17 cellular contexts compared by ENCODE assay signal in genomic region chr2:172930871-172931255, GRCh38.
A peak's percentile ranks its signal among the peaks of the same experiment; 100 is the strongest.
DNase-seq lines count a peak whose midpoint lies in the region; ATAC-seq and TF ChIP-seq lines count a peak whose summit lies in the region.
"Had no signal": no experiment of that assay in that cellular context is flagged by ENCODE, and none has a peak within 500 bp of the region (broad histone marks: within the 10 kb centered on the region; RNA-seq: fewer than 3 reads in every experiment).

No MANE protein-coding gene starts in this region.

- H2AFZ ChIP-seq in hepatocyte = no peak overlapping the region

- DNase-seq in activated CD8-positive, alpha-beta T cell treated with anti-CD3 and anti-CD28 coated beads for 36 hours = no peak
- DNase-seq in activated CD8-positive, alpha-beta T cell treated with anti-CD3 and anti-CD28 coated beads, Interleukin-2, amount 10 ng/mL, durations not matched to agents 7 days and 5 days = no peak
- no peak for DNase-seq in RWPE1 (ENCODE audit: low spot score)
- DNase-seq in hepatocyte (ENCODE audit: low spot score) = no peak
- DNase-seq in testis = no peak
- DNase-seq in GM13977 (ENCODE audit: low spot score) = no peak
- DNase-seq in nephron progenitor cell = no peak
- DNase-seq in NCI-H2227 (lab: John Stamatoyannopoulos, UW; ENCODE audit: unreplicated experiment) = no peak
- DNase-seq: activated CD8-positive, alpha-beta memory T cell treated with anti-CD3 and anti-CD28 coated beads for 24 hours; Caco-2; effector CD8-positive, alpha-beta T cell; GF-D8; islet precursor cell; NCI-H1092 treated with DMSO at 0.1 percent for 48 hours; RPMI8226 had no signal

- POLR2A ChIA-PET in activated CD8-positive, alpha-beta T cell treated with anti-CD3 and anti-CD28 coated beads for 36 hours (lab: Charles Lee) = interaction anchor here (1.0 to 1.1 kb wide), 2 partner anchors 15 to 29 kb away, joined by 3 read pairs; no protein-coding TSS in a partner anchor
- POLR2A ChIA-PET in activated CD8-positive, alpha-beta T cell treated with anti-CD3 and anti-CD28 coated beads, Interleukin-2, amount 10 ng/mL, durations not matched to agents 7 days and 5 days (lab: Charles Lee) = no interaction called here
- POLR2A ChIA-PET in RWPE1 (lab: Yijun Ruan, JAX; ENCODE audit: low non-redundant PET) = no interaction called here

- H3K4me1 ChIP-seq in hepatocyte (ENCODE audit: insufficient read depth) (peaks cover 9% of the 10 kb centered on the region), testis (peaks cover 49% of the 10 kb centered on the region)

- intact Hi-C loops in activated CD8-positive, alpha-beta T cell treated with anti-CD3 and anti-CD28 coated beads for 36 hours (cut with micrococcal nuclease) = loop anchor here (2.0 kb wide), 1 partner anchor 124 kb away; no protein-coding TSS in a partner anchor
- intact Hi-C loops in testis (cut with DNase I; ENCODE audit: low total_unique reads) = loop anchor here (10.0 kb wide), 2 partner anchors 66 to 116 kb away; no protein-coding TSS in a partner anchor

- peak overlapping the region; percentile 47; the same call in 1 of the 2 replicates for H3K27ac ChIP-seq in RWPE1
- H3K27ac ChIP-seq in hepatocyte = no peak overlapping the region
- peak overlapping the region; percentile 31 to 46 for H3K27ac ChIP-seq in testis

- H3K27ac Mint-ChIP-seq in activated CD8-positive, alpha-beta T cell treated with anti-CD3 and anti-CD28 coated beads for 36 hours = no peak overlapping the region
- no peak overlapping the region for H3K27ac Mint-ChIP-seq in activated CD8-positive, alpha-beta T cell treated with anti-CD3 and anti-CD28 coated beads, Interleukin-2, amount 10 ng/mL, durations not matched to agents 7 days and 5 days
- no peak overlapping the region for H3K27ac Mint-ChIP-seq in nephron progenitor cell
- H3K27ac Mint-ChIP-seq: IgD-negative memory B cell had no signal

- TF ChIP-seq POLR2A in testis (IDR thresholded peaks at IDR 0.05) = no peak

- TF ChIP-seq CTCF in activated CD8-positive, alpha-beta T cell treated with anti-CD3 and anti-CD28 coated beads for 36 hours (IDR thresholded peaks at IDR 0.05) = no peak
- TF ChIP-seq CTCF in RWPE1 (conservative IDR thresholded peaks at IDR 0.05; ENCODE audit: low read depth) (no peak), hepatocyte (IDR thresholded peaks at IDR 0.05; ENCODE audit: poor library complexity) (no peak), testis (IDR thresholded peaks at IDR 0.05) (no peak), GM13977 (IDR thresholded peaks at IDR 0.05; ENCODE audit: extremely low read depth, insufficient read depth, missing control alignments) (no peak), nephron progenitor cell (IDR thresholded peaks at IDR 0.05) (no peak)

- H3K9me2 ChIP-seq in hepatocyte (replicated peaks; ENCODE audit: insufficient read depth) = no peaks in the 10 kb centered on the region

- H3K9me3 Mint-ChIP-seq in activated CD8-positive, alpha-beta T cell treated with anti-CD3 and anti-CD28 coated beads for 36 hours = no peaks in the 10 kb centered on the region
- H3K9me3 Mint-ChIP-seq in activated CD8-positive, alpha-beta T cell treated with anti-CD3 and anti-CD28 coated beads, Interleukin-2, amount 10 ng/mL, durations not matched to agents 7 days and 5 days (ENCODE audit: insufficient read depth) = no peaks in the 10 kb centered on the region
- no peaks in the 10 kb centered on the region for H3K9me3 Mint-ChIP-seq in nephron progenitor cell
- H3K9me3 Mint-ChIP-seq: IgD-negative memory B cell had no signal

- peak overlapping the region; percentile 64 for H3K4me2 ChIP-seq in hepatocyte

- peaks cover 1% of the 10 kb centered on the region for H3K27me3 Mint-ChIP-seq in activated CD8-positive, alpha-beta T cell treated with anti-CD3 and anti-CD28 coated beads for 36 hours
- H3K27me3 Mint-ChIP-seq in activated CD8-positive, alpha-beta T cell treated with anti-CD3 and anti-CD28 coated beads, Interleukin-2, amount 10 ng/mL, durations not matched to agents 7 days and 5 days (ENCODE audit: low read depth) = peaks cover 7% of the 10 kb centered on the region
- peaks cover 8% of the 10 kb centered on the region for H3K27me3 Mint-ChIP-seq in nephron progenitor cell (ENCODE audit: low read depth, poor library complexity)

- ATAC-seq in activated CD8-positive, alpha-beta T cell treated with anti-CD3 and anti-CD28 coated beads for 36 hours = peak; percentile 34
- no peak for ATAC-seq in activated CD8-positive, alpha-beta T cell treated with anti-CD3 and anti-CD28 coated beads, Interleukin-2, amount 10 ng/mL, durations not matched to agents 7 days and 5 days
- ATAC-seq: body of pancreas had no signal

- H3K27me3 ChIP-seq in hepatocyte (no peaks in the 10 kb centered on the region), testis (no peaks in the 10 kb centered on the region)
- H3K27me3 ChIP-seq: body of pancreas had no signal

- peaks cover 9% of the 10 kb centered on the region for H3K4me1 Mint-ChIP-seq in activated CD8-positive, alpha-beta T cell treated with anti-CD3 and anti-CD28 coated beads for 36 hours (ENCODE audit: low read depth)
- H3K4me1 Mint-ChIP-seq in activated CD8-positive, alpha-beta T cell treated with anti-CD3 and anti-CD28 coated beads, Interleukin-2, amount 10 ng/mL, durations not matched to agents 7 days and 5 days (ENCODE audit: low read depth) = peaks cover 6% of the 10 kb centered on the region
- peaks cover 34% of the 10 kb centered on the region for H3K4me1 Mint-ChIP-seq in nephron progenitor cell

- in situ Hi-C loops in GM13977 (cut with MboI; ENCODE audit: low pct_unique_long_range_greater_than_20kb, low sequenced_read_pairs, unreplicated experiment) = loop anchor here (10.0 kb wide), 1 partner anchor 66 kb away; no protein-coding TSS in a partner anchor

- H3K9me3 ChIP-seq in hepatocyte (ENCODE audit: low read depth) = no peaks in the 10 kb centered on the region
- no peaks in the 10 kb centered on the region for H3K9me3 ChIP-seq in testis
- H3K9me3 ChIP-seq: body of pancreas, Caco-2 had no signal

- no peaks in the 10 kb centered on the region for H3K36me3 Mint-ChIP-seq in activated CD8-positive, alpha-beta T cell treated with anti-CD3 and anti-CD28 coated beads for 36 hours (ENCODE audit: low read depth)
- H3K36me3 Mint-ChIP-seq in activated CD8-positive, alpha-beta T cell treated with anti-CD3 and anti-CD28 coated beads, Interleukin-2, amount 10 ng/mL, durations not matched to agents 7 days and 5 days (ENCODE audit: low read depth) = no peaks in the 10 kb centered on the region
- no peaks in the 10 kb centered on the region for H3K36me3 Mint-ChIP-seq in nephron progenitor cell (ENCODE audit: low read depth)

- no peak overlapping the region for H3K4me3 ChIP-seq in hepatocyte
- no peak overlapping the region for H3K4me3 ChIP-seq in testis
- H3K4me3 ChIP-seq: body of pancreas had no signal

- no peaks in the 10 kb centered on the region for H3K79me2 ChIP-seq in hepatocyte

- CTCF ChIA-PET in activated CD8-positive, alpha-beta T cell treated with anti-CD3 and anti-CD28 coated beads for 36 hours (lab: Charles Lee) = interaction anchor here (0.9 to 8.0 kb wide), 37 partner anchors 10 to 284 kb away, joined by 3 to 103 read pairs (median 7); no protein-coding TSS in a partner anchor
- CTCF ChIA-PET in activated CD8-positive, alpha-beta T cell treated with anti-CD3 and anti-CD28 coated beads, Interleukin-2, amount 10 ng/mL, durations not matched to agents 7 days and 5 days (lab: Charles Lee) = interaction anchor here (0.7 to 4.7 kb wide), 25 partner anchors 7 to 464 kb away, joined by 3 to 67 read pairs (median 7); no protein-coding TSS in a partner anchor
- CTCF ChIA-PET in RWPE1 (lab: Yijun Ruan, JAX) = interaction anchor here (0.6 to 2.9 kb wide), 8 partner anchors 24 to 1041 kb away, joined by 3 to 43 read pairs (median 3); no protein-coding TSS in a partner anchor

- no peak overlapping the region for H3K4me3 Mint-ChIP-seq in activated CD8-positive, alpha-beta T cell treated with anti-CD3 and anti-CD28 coated beads for 36 hours
- no peak overlapping the region for H3K4me3 Mint-ChIP-seq in activated CD8-positive, alpha-beta T cell treated with anti-CD3 and anti-CD28 coated beads, Interleukin-2, amount 10 ng/mL, durations not matched to agents 7 days and 5 days
- H3K4me3 Mint-ChIP-seq in nephron progenitor cell = no peak overlapping the region
- H3K4me3 Mint-ChIP-seq: IgD-negative memory B cell had no signal

- 28% methylated on average over 7 of the region's 7 CpGs for WGBS in hepatocyte (ENCODE audit: low lambda C conversion rate, missing lambda C conversion rate)
- WGBS in testis, 2 donors = 44 to 47% methylated on average over 5 to 7 of the region's 7 CpGs

- H4K20me1 ChIP-seq in hepatocyte (ENCODE audit: insufficient read depth, poor library complexity, severe bottlenecking) = no peaks in the 10 kb centered on the region

- no peaks in the 10 kb centered on the region for H3K36me3 ChIP-seq in hepatocyte (replicated peaks; ENCODE audit: insufficient read depth, low read depth)
- no peaks in the 10 kb centered on the region for H3K36me3 ChIP-seq in testis (ENCODE audit: low read depth, missing control alignments)
